2 cellular contexts compared by ENCODE assay signal in the genomic region with DNA sequence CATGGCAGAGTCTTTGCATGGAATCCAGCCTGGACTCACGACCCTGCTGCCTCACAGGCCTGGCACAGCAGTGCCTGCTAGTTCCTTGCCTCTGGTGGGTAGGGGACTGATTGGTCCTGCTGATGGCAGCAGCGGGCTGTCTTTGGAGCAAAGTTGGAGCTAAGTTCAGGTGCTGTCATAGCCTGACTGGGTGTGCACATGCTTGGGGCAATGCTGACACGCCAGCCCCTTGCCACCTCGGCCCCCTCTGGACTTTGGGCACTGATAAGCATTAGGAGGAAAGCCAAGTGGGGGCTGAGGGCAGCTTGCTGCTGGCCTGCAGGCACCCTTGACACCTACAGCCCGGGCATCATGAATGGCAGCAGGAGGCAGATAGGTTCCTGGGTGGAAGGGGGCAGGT. TPM values are rescaled to one million over a fixed set of nuclear protein-coding genes. Genes with fewer than 3 reads are reported as not detected.
"Had no signal": no experiment of that assay in that cellular context is flagged by ENCODE, and none has a peak within 500 bp of the region (broad histone marks: within the 10 kb centered on the region; RNA-seq: fewer than 3 reads in every experiment).

No MANE protein-coding gene starts in this region.

RNA-seq across cellular contexts. Expression of a gene that starts 33.5 kb away (rescaled TPM):
- total RNA-seq: HT-29 had no signal
- polyA plus RNA-seq: IgD-negative memory B cell had no signal
